In the genomic region with DNA sequence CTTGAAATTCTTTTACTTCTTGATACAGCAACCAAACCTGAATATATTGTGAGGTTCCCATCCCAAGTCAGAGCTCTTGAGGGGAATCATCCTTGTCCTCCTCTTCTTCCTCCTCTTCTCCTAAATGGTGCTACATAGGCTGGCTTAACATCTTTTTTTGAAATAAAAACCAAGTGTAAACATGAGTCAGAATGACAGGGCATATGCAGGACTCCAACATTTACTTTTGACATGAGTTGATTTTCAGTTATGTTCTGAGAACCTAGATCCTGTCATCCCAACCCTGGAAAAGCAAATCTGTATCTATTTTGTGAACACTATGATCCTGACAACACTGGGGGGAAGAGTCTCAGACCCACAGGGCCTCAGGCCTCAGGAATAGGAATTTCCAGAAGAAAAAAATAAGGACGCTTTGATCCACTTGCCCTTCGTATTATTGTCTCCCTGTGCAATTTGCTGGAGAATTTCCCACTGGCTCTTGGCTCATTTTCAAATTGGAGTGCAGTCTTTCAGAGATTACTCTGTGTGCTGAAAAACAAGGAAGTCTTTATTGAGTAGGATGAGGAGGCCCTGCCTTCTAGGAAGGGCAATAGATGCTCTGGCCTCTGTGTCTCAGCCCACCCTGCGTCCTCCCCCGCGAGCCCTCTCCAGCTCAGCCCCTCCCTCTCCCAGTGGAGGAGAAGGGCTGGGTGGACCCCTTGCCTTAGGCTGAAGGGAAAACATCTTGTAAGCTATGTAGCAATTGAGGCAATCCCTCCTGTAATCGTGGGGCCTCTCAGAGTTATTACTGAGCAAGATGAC, we compare ENCODE assay signal across 12 cellular contexts.
DNase-seq lines count a peak whose midpoint lies in the region; ATAC-seq and TF ChIP-seq lines count a peak whose summit lies in the region.
"Had no signal": no experiment of that assay in that cellular context is flagged by ENCODE, and none has a peak within 500 bp of the region (broad histone marks: within the 10 kb centered on the region; RNA-seq: fewer than 3 reads in every experiment).

No MANE protein-coding gene starts in this region.

- H2AFZ ChIP-seq in hepatocyte, result no peak overlapping the region

- no peaks in the 10 kb centered on the region for H3K9me3 ChIP-seq in body of pancreas
- H3K9me3 ChIP-seq in hepatocyte (ENCODE audit: low read depth), result no peaks in the 10 kb centered on the region
- H3K9me3 ChIP-seq in skeletal muscle satellite cell (replicated peaks; ENCODE audit: low read length), result no peaks in the 10 kb centered on the region

- peak; percentile 34 for ATAC-seq in GM21529 (IDR thresholded peaks at IDR 0.05; ENCODE audit: unreplicated experiment)
- peak; percentile 27 for ATAC-seq in body of pancreas
- ATAC-seq in HG03139 (IDR thresholded peaks at IDR 0.05; ENCODE audit: unreplicated experiment), result no peak
- no peak for ATAC-seq in foreskin keratinocyte
- ATAC-seq in activated CD4-positive, CD25-positive, alpha-beta regulatory T cell treated with anti-CD3 and anti-CD28 coated beads, Interleukin-2, amount 50 U/mL, for 24 hours, result no peak

- TF ChIP-seq POLR2A in body of pancreas (IDR thresholded peaks at IDR 0.05), result no peak

- WGBS in body of pancreas, 2 donors, result 14 to 24% methylated on average over 6 of the region's 6 CpGs
- 47% methylated on average over 6 of the region's 6 CpGs for WGBS in hepatocyte (ENCODE audit: low lambda C conversion rate, missing lambda C conversion rate)

- peaks cover 6% of the 10 kb centered on the region for H3K4me1 ChIP-seq in body of pancreas
- peaks cover 15% of the 10 kb centered on the region for H3K4me1 ChIP-seq in hepatocyte (ENCODE audit: insufficient read depth)
- peaks cover 30% of the 10 kb centered on the region for H3K4me1 ChIP-seq in skeletal muscle satellite cell (ENCODE audit: control insufficient read depth, insufficient read depth, low read length)
- no peaks in the 10 kb centered on the region for H3K4me1 ChIP-seq in foreskin keratinocyte

- H3K79me2 ChIP-seq in hepatocyte, result no peaks in the 10 kb centered on the region

- TF ChIP-seq CTCF in body of pancreas (IDR thresholded peaks at IDR 0.05) (no peak), hepatocyte (IDR thresholded peaks at IDR 0.05; ENCODE audit: poor library complexity) (no peak), foreskin keratinocyte (conservative IDR thresholded peaks at IDR 0.05) (no peak)

- no peaks in the 10 kb centered on the region for H3K36me3 ChIP-seq in body of pancreas (replicated peaks in 1 of 2; ENCODE audit: insufficient read depth in 1 of 2, low read depth in 2 of 2)
- no peaks in the 10 kb centered on the region for H3K36me3 ChIP-seq in hepatocyte (replicated peaks; ENCODE audit: insufficient read depth, low read depth)
- no peaks in the 10 kb centered on the region for H3K36me3 ChIP-seq in skeletal muscle satellite cell (ENCODE audit: insufficient read depth, low read length)

- H3K4me3 ChIP-seq in body of pancreas, result no peak overlapping the region
- no peak overlapping the region for H3K4me3 ChIP-seq in hepatocyte
- peak overlapping the region; percentile 1 for H3K4me3 ChIP-seq in skeletal muscle satellite cell (ENCODE audit: low read length)

- no peak overlapping the region for H3K27ac ChIP-seq in body of pancreas
- peak overlapping the region; percentile 6 for H3K27ac ChIP-seq in hepatocyte
- H3K27ac ChIP-seq in foreskin keratinocyte, result no peak overlapping the region

- no peaks in the 10 kb centered on the region for H4K20me1 ChIP-seq in hepatocyte (ENCODE audit: insufficient read depth, poor library complexity, severe bottlenecking)

- no peaks in the 10 kb centered on the region for H3K27me3 ChIP-seq in body of pancreas
- peaks cover 4% of the 10 kb centered on the region for H3K27me3 ChIP-seq in hepatocyte
- H3K27me3 ChIP-seq in skeletal muscle satellite cell (ENCODE audit: control insufficient read depth, insufficient read depth, low read length), result no peaks in the 10 kb centered on the region
- peaks cover 19% of the 10 kb centered on the region for H3K27me3 ChIP-seq in foreskin keratinocyte

- no peaks in the 10 kb centered on the region for H3K9me2 ChIP-seq in hepatocyte (replicated peaks; ENCODE audit: insufficient read depth)

- peak overlapping the region; percentile 37 for H3K9ac ChIP-seq in skeletal muscle satellite cell (ENCODE audit: low read depth, low read length)

- DNase-seq in body of pancreas (peak in 3 of 4 donors; percentile 6 to 27 (median 23)), hepatocyte (ENCODE audit: low spot score) (no peak), foreskin keratinocyte (no peak), NOMO-1 treated with DMSO at 0.1 percent for 48 hours (lab: John Stamatoyannopoulos, UW; ENCODE audit: unreplicated experiment) (no peak)
- DNase-seq: activated T-cell treated with anti-CD3 and anti-CD28 coated beads, Interleukin-2, amount 50 U/mL, for 48 hours; kidney glomerular epithelial cell; NCI-H510A treated with DMSO at 0.1 percent for 48 hours; small intestine had no signal

- H3K4me2 ChIP-seq in hepatocyte (peak overlapping the region; percentile 19), skeletal muscle satellite cell (ENCODE audit: low read length) (peak overlapping the region; percentile 49)

- intact Hi-C loops in body of pancreas (cut with DNase I), result no loop called here

Comparison
In these comparisons a context has a peak if more than half of its experiments do, and no peak if none do; other contexts are left out.
1. ATAC-seq: peak in GM21529 (single experiment) and body of pancreas (single experiment); none in HG03139 (single experiment), foreskin keratinocyte (single experiment) and activated CD4-positive, CD25-positive, alpha-beta regulatory T cell treated with anti-CD3 and anti-CD28 coated beads, Interleukin-2, amount 50 U/mL, for 24 hours (0 of 2).
2. DNase-seq: peak in body of pancreas (3 of 4); none in hepatocyte (single experiment), foreskin keratinocyte (0 of 2) and NOMO-1 treated with DMSO at 0.1 percent for 48 hours (single experiment).